28 cellular contexts compared by ENCODE assay signal in genomic region chr1:237671935-237672334, GRCh38.
"Had no signal": no experiment of that assay in that cellular context is flagged by ENCODE, and none has a peak within 500 bp of the region (broad histone marks: within the 10 kb centered on the region; RNA-seq: fewer than 3 reads in every experiment).

No MANE protein-coding gene starts in this region.

- H3K4me1 ChIP-seq: adrenal gland, body of pancreas had no signal

- H3K27ac ChIP-seq: adrenal gland, body of pancreas, coronary artery had no signal

- DNase-seq: activated CD4-positive, alpha-beta memory T cell treated with anti-CD3 and anti-CD28 coated beads for 36 hours; activated CD4-positive, alpha-beta T cell treated with anti-CD3 and anti-CD28 coated beads for 36 hours; activated CD4-positive, alpha-beta T cell treated with anti-CD3 and anti-CD28 coated beads, Interleukin-2, amount 10 ng/mL, durations not matched to agents 24 days and 14 days; activated CD4-positive, CD25-positive, alpha-beta regulatory T cell; activated CD4-positive, CD25-positive, alpha-beta regulatory T cell treated with anti-CD3 and anti-CD28 coated beads, Interleukin-2, amount 50 U/mL, for 72 hours; activated CD8-positive, alpha-beta memory T cell treated with anti-CD3 and anti-CD28 coated beads, Interleukin-2, amount 10 ng/mL, durations not matched to agents 7 days and 5 days; activated CD8-positive, alpha-beta memory T cell treated with anti-CD3 and anti-CD28 coated beads, Interleukin-2, amount 50 U/mL, for 4 hours; activated CD8-positive, alpha-beta T cell treated with anti-CD3 and anti-CD28 coated beads, Interleukin-2, amount 10 ng/mL, durations not matched to agents 7 days and 5 days; activated effector memory CD4-positive, alpha-beta T cell treated with anti-CD3 and anti-CD28 coated beads, Interleukin-2, amount 50 U/mL, for 16 hours; activated naive CD4-positive, alpha-beta T cell treated with anti-CD3 and anti-CD28 coated beads for 36 hours; activated naive CD8-positive, alpha-beta T cell treated with anti-CD3 and anti-CD28 coated beads for 36 hours; activated naive CD8-positive, alpha-beta T cell treated with anti-CD3 and anti-CD28 coated beads, Interleukin-2, amount 50 U/mL, for 24 hours; activated T-cell treated with anti-CD3 and anti-CD28 coated beads, Interleukin-2, amount 50 U/mL, for 1 hour; activated T-cell treated with anti-CD3 and anti-CD28 coated beads, Interleukin-2, amount 50 U/mL, for 48 hours; adrenal gland; aorta; body of pancreas; effector memory CD4-positive, alpha-beta T cell; endodermal cell; foreskin fibroblast had no signal

- H3K36me3 Mint-ChIP-seq: activated CD4-positive, alpha-beta memory T cell treated with anti-CD3 and anti-CD28 coated beads for 36 hours; activated CD8-positive, alpha-beta memory T cell treated with anti-CD3 and anti-CD28 coated beads, Interleukin-2, amount 10 ng/mL, durations not matched to agents 7 days and 5 days; activated naive CD4-positive, alpha-beta T cell treated with anti-CD3 and anti-CD28 coated beads, Interleukin-2, amount 50 U/mL, for 24 hours had no signal

- H3K27ac Mint-ChIP-seq: activated CD4-positive, alpha-beta memory T cell treated with anti-CD3 and anti-CD28 coated beads for 36 hours; activated CD4-positive, alpha-beta T cell treated with anti-CD3 and anti-CD28 coated beads for 36 hours; activated CD4-positive, alpha-beta T cell treated with anti-CD3 and anti-CD28 coated beads, Interleukin-2, amount 10 ng/mL, durations not matched to agents 24 days and 14 days; activated CD8-positive, alpha-beta memory T cell treated with anti-CD3 and anti-CD28 coated beads, Interleukin-2, amount 10 ng/mL, durations not matched to agents 7 days and 5 days; activated CD8-positive, alpha-beta T cell treated with anti-CD3 and anti-CD28 coated beads, Interleukin-2, amount 10 ng/mL, durations not matched to agents 7 days and 5 days; activated naive CD4-positive, alpha-beta T cell treated with anti-CD3 and anti-CD28 coated beads for 36 hours; activated naive CD4-positive, alpha-beta T cell treated with anti-CD3 and anti-CD28 coated beads, Interleukin-2, amount 50 U/mL, for 24 hours; activated naive CD8-positive, alpha-beta T cell treated with anti-CD3 and anti-CD28 coated beads for 36 hours; activated naive CD8-positive, alpha-beta T cell treated with anti-CD3 and anti-CD28 coated beads, Interleukin-2, amount 50 U/mL, for 24 hours; activated T-helper 1 cell treated with anti-CD3 and anti-CD28 coated beads, Interleukin-12 subunit alpha, Interleukin-12 subunit beta, Interleukin-2, Interleukin-4 antibody, amounts not matched to agents 30 ng/mL and 10 ng/mL and 1 ng/mL, durations not matched to agents 14 hours and 24 hours and 36 hours; activated T-helper 2 cell treated with anti-CD3 and anti-CD28 coated beads, Interferon-gamma antibody, Interleukin-2, Interleukin-4, amounts not matched to agents 10 μg/mL and 5 μg/mL and 100 μg/mL, durations not matched to agents 14 hours and 24 hours and 36 hours; dendritic cell treated with granulocyte-macrophage colony-stimulating factor and Interleukin-4, amounts not matched to agents 40 ng/mL and 50 ng/mL, for 4 days; endodermal cell had no signal

- H3K4me3 Mint-ChIP-seq: activated CD4-positive, alpha-beta memory T cell treated with anti-CD3 and anti-CD28 coated beads for 36 hours; activated CD4-positive, alpha-beta T cell treated with anti-CD3 and anti-CD28 coated beads for 36 hours; activated CD4-positive, alpha-beta T cell treated with anti-CD3 and anti-CD28 coated beads, Interleukin-2, amount 10 ng/mL, durations not matched to agents 24 days and 14 days; activated CD8-positive, alpha-beta memory T cell treated with anti-CD3 and anti-CD28 coated beads, Interleukin-2, amount 10 ng/mL, durations not matched to agents 7 days and 5 days; activated CD8-positive, alpha-beta T cell treated with anti-CD3 and anti-CD28 coated beads, Interleukin-2, amount 10 ng/mL, durations not matched to agents 7 days and 5 days; activated naive CD4-positive, alpha-beta T cell treated with anti-CD3 and anti-CD28 coated beads for 36 hours; activated naive CD4-positive, alpha-beta T cell treated with anti-CD3 and anti-CD28 coated beads, Interleukin-2, amount 50 U/mL, for 24 hours; activated naive CD8-positive, alpha-beta T cell treated with anti-CD3 and anti-CD28 coated beads for 36 hours; activated naive CD8-positive, alpha-beta T cell treated with anti-CD3 and anti-CD28 coated beads, Interleukin-2, amount 50 U/mL, for 24 hours; activated T-helper 1 cell treated with anti-CD3 and anti-CD28 coated beads, Interleukin-12 subunit alpha, Interleukin-12 subunit beta, Interleukin-2, Interleukin-4 antibody, amounts not matched to agents 30 ng/mL and 10 ng/mL and 1 ng/mL, durations not matched to agents 14 hours and 24 hours and 36 hours; central memory CD8-positive, alpha-beta T cell; dendritic cell treated with granulocyte-macrophage colony-stimulating factor and Interleukin-4, amounts not matched to agents 40 ng/mL and 50 ng/mL, for 4 days; endodermal cell had no signal

- H3K4me3 ChIP-seq: adrenal gland, body of pancreas, coronary artery, dorsolateral prefrontal cortex had no signal

- H3K4me1 Mint-ChIP-seq: activated CD4-positive, alpha-beta T cell treated with anti-CD3 and anti-CD28 coated beads for 36 hours; activated CD4-positive, alpha-beta T cell treated with anti-CD3 and anti-CD28 coated beads, Interleukin-2, amount 10 ng/mL, durations not matched to agents 24 days and 14 days; activated CD8-positive, alpha-beta memory T cell treated with anti-CD3 and anti-CD28 coated beads, Interleukin-2, amount 10 ng/mL, durations not matched to agents 7 days and 5 days; activated naive CD4-positive, alpha-beta T cell treated with anti-CD3 and anti-CD28 coated beads, Interleukin-2, amount 50 U/mL, for 24 hours; activated naive CD8-positive, alpha-beta T cell treated with anti-CD3 and anti-CD28 coated beads for 36 hours; activated naive CD8-positive, alpha-beta T cell treated with anti-CD3 and anti-CD28 coated beads, Interleukin-2, amount 50 U/mL, for 24 hours; central memory CD8-positive, alpha-beta T cell; endodermal cell had no signal

- H3K9me3 ChIP-seq: adrenal gland, body of pancreas had no signal

- H3K27me3 ChIP-seq: adrenal gland, body of pancreas, dorsolateral prefrontal cortex had no signal

- H3K27me3 Mint-ChIP-seq: activated CD4-positive, alpha-beta memory T cell treated with anti-CD3 and anti-CD28 coated beads for 36 hours; activated CD4-positive, alpha-beta T cell treated with anti-CD3 and anti-CD28 coated beads for 36 hours; activated CD4-positive, alpha-beta T cell treated with anti-CD3 and anti-CD28 coated beads, Interleukin-2, amount 10 ng/mL, durations not matched to agents 24 days and 14 days; activated CD8-positive, alpha-beta memory T cell treated with anti-CD3 and anti-CD28 coated beads, Interleukin-2, amount 10 ng/mL, durations not matched to agents 7 days and 5 days; activated naive CD4-positive, alpha-beta T cell treated with anti-CD3 and anti-CD28 coated beads, Interleukin-2, amount 50 U/mL, for 24 hours; activated naive CD8-positive, alpha-beta T cell treated with anti-CD3 and anti-CD28 coated beads for 36 hours; activated naive CD8-positive, alpha-beta T cell treated with anti-CD3 and anti-CD28 coated beads, Interleukin-2, amount 50 U/mL, for 24 hours; central memory CD8-positive, alpha-beta T cell; dendritic cell treated with granulocyte-macrophage colony-stimulating factor and Interleukin-4, amounts not matched to agents 40 ng/mL and 50 ng/mL, for 4 days had no signal

- H3K36me3 ChIP-seq: adrenal gland had no signal

- H3K9me3 Mint-ChIP-seq: activated CD4-positive, alpha-beta memory T cell treated with anti-CD3 and anti-CD28 coated beads for 36 hours; activated CD4-positive, alpha-beta T cell treated with anti-CD3 and anti-CD28 coated beads, Interleukin-2, amount 10 ng/mL, durations not matched to agents 24 days and 14 days; activated naive CD8-positive, alpha-beta T cell treated with anti-CD3 and anti-CD28 coated beads for 36 hours; activated naive CD8-positive, alpha-beta T cell treated with anti-CD3 and anti-CD28 coated beads, Interleukin-2, amount 50 U/mL, for 24 hours; activated T-helper 1 cell treated with anti-CD3 and anti-CD28 coated beads, Interleukin-12 subunit alpha, Interleukin-12 subunit beta, Interleukin-2, Interleukin-4 antibody, amounts not matched to agents 30 ng/mL and 10 ng/mL and 1 ng/mL, durations not matched to agents 14 hours and 24 hours and 36 hours; central memory CD8-positive, alpha-beta T cell had no signal

- ATAC-seq: activated CD4-positive, alpha-beta T cell treated with anti-CD3 and anti-CD28 coated beads for 36 hours; activated CD8-positive, alpha-beta memory T cell treated with anti-CD3 and anti-CD28 coated beads, Interleukin-2, amount 10 ng/mL, durations not matched to agents 7 days and 5 days; activated CD8-positive, alpha-beta T cell treated with anti-CD3 and anti-CD28 coated beads, Interleukin-2, amount 10 ng/mL, durations not matched to agents 7 days and 5 days; activated naive CD8-positive, alpha-beta T cell treated with anti-CD3 and anti-CD28 coated beads, Interleukin-2, amount 50 U/mL, for 24 hours; body of pancreas; esophagus mucosa had no signal
